In genomic region chrX:144040793-144041192, GRCh38 we compare ENCODE assay signal across 35 cellular contexts.
"Had no signal": no experiment of that assay in that cellular context is flagged by ENCODE, and none has a peak within 500 bp of the region (broad histone marks: within the 10 kb centered on the region; RNA-seq: fewer than 3 reads in every experiment).

No MANE protein-coding gene starts in this region.

- H3K27ac Mint-ChIP-seq: activated CD4-positive, alpha-beta memory T cell treated with anti-CD3 and anti-CD28 coated beads for 36 hours; activated CD4-positive, alpha-beta T cell treated with anti-CD3 and anti-CD28 coated beads for 36 hours; activated CD4-positive, alpha-beta T cell treated with anti-CD3 and anti-CD28 coated beads, Interleukin-2, amount 10 ng/mL, durations not matched to agents 24 days and 14 days; activated CD8-positive, alpha-beta memory T cell treated with anti-CD3 and anti-CD28 coated beads, Interleukin-2, amount 10 ng/mL, durations not matched to agents 7 days and 5 days; activated CD8-positive, alpha-beta T cell treated with anti-CD3 and anti-CD28 coated beads, Interleukin-2, amount 10 ng/mL, durations not matched to agents 7 days and 5 days; activated naive CD4-positive, alpha-beta T cell treated with anti-CD3 and anti-CD28 coated beads for 36 hours; activated naive CD4-positive, alpha-beta T cell treated with anti-CD3 and anti-CD28 coated beads, Interleukin-2, amount 50 U/mL, for 24 hours; activated naive CD8-positive, alpha-beta T cell treated with anti-CD3 and anti-CD28 coated beads for 36 hours; activated naive CD8-positive, alpha-beta T cell treated with anti-CD3 and anti-CD28 coated beads, Interleukin-2, amount 50 U/mL, for 24 hours; activated T-helper 1 cell treated with anti-CD3 and anti-CD28 coated beads, Interleukin-12 subunit alpha, Interleukin-12 subunit beta, Interleukin-2, Interleukin-4 antibody, amounts not matched to agents 30 ng/mL and 10 ng/mL and 1 ng/mL, durations not matched to agents 14 hours and 24 hours and 36 hours; activated T-helper 2 cell treated with anti-CD3 and anti-CD28 coated beads, Interferon-gamma antibody, Interleukin-2, Interleukin-4, amounts not matched to agents 10 μg/mL and 5 μg/mL and 100 μg/mL, durations not matched to agents 14 hours and 24 hours and 36 hours; brain; T-helper 17 cell; T-helper 2 cell treated with Interferon-gamma antibody and Interleukin-4, amounts not matched to agents 5 μg/mL and 100 μg/mL, for 36 hours had no signal

- H3K4me1 Mint-ChIP-seq: activated CD4-positive, alpha-beta T cell treated with anti-CD3 and anti-CD28 coated beads for 36 hours; activated CD4-positive, alpha-beta T cell treated with anti-CD3 and anti-CD28 coated beads, Interleukin-2, amount 10 ng/mL, durations not matched to agents 24 days and 14 days; activated CD8-positive, alpha-beta memory T cell treated with anti-CD3 and anti-CD28 coated beads, Interleukin-2, amount 10 ng/mL, durations not matched to agents 7 days and 5 days; activated naive CD4-positive, alpha-beta T cell treated with anti-CD3 and anti-CD28 coated beads, Interleukin-2, amount 50 U/mL, for 24 hours; activated naive CD8-positive, alpha-beta T cell treated with anti-CD3 and anti-CD28 coated beads for 36 hours; activated naive CD8-positive, alpha-beta T cell treated with anti-CD3 and anti-CD28 coated beads, Interleukin-2, amount 50 U/mL, for 24 hours; brain; T-helper 17 cell had no signal

- DNase-seq: activated CD4-positive, alpha-beta memory T cell treated with anti-CD3 and anti-CD28 coated beads for 36 hours; activated CD4-positive, alpha-beta T cell treated with anti-CD3 and anti-CD28 coated beads for 36 hours; activated CD4-positive, alpha-beta T cell treated with anti-CD3 and anti-CD28 coated beads, Interleukin-2, amount 10 ng/mL, durations not matched to agents 24 days and 14 days; activated CD4-positive, CD25-positive, alpha-beta regulatory T cell; activated CD4-positive, CD25-positive, alpha-beta regulatory T cell treated with anti-CD3 and anti-CD28 coated beads, Interleukin-2, amount 50 U/mL, for 72 hours; activated CD8-positive, alpha-beta memory T cell treated with anti-CD3 and anti-CD28 coated beads, Interleukin-2, amount 10 ng/mL, durations not matched to agents 7 days and 5 days; activated CD8-positive, alpha-beta memory T cell treated with anti-CD3 and anti-CD28 coated beads, Interleukin-2, amount 50 U/mL, for 4 hours; activated CD8-positive, alpha-beta T cell treated with anti-CD3 and anti-CD28 coated beads, Interleukin-2, amount 10 ng/mL, durations not matched to agents 7 days and 5 days; activated effector memory CD4-positive, alpha-beta T cell treated with anti-CD3 and anti-CD28 coated beads, Interleukin-2, amount 50 U/mL, for 16 hours; activated naive CD4-positive, alpha-beta T cell treated with anti-CD3 and anti-CD28 coated beads for 36 hours; activated naive CD8-positive, alpha-beta T cell treated with anti-CD3 and anti-CD28 coated beads for 36 hours; activated naive CD8-positive, alpha-beta T cell treated with anti-CD3 and anti-CD28 coated beads, Interleukin-2, amount 50 U/mL, for 24 hours; activated T-cell treated with anti-CD3 and anti-CD28 coated beads, Interleukin-2, amount 50 U/mL, for 1 hour; activated T-cell treated with anti-CD3 and anti-CD28 coated beads, Interleukin-2, amount 50 U/mL, for 48 hours; adrenal gland; amygdala; aorta; central memory CD4-positive, alpha-beta T cell; cerebellar nuclear complex; colonic mucosa; effector CD8-positive, alpha-beta T cell; esophagus squamous epithelium; foreskin melanocyte; T-helper 1 cell; T-helper 17 cell had no signal

- H3K4me3 Mint-ChIP-seq: activated CD4-positive, alpha-beta memory T cell treated with anti-CD3 and anti-CD28 coated beads for 36 hours; activated CD4-positive, alpha-beta T cell treated with anti-CD3 and anti-CD28 coated beads for 36 hours; activated CD4-positive, alpha-beta T cell treated with anti-CD3 and anti-CD28 coated beads, Interleukin-2, amount 10 ng/mL, durations not matched to agents 24 days and 14 days; activated CD8-positive, alpha-beta memory T cell treated with anti-CD3 and anti-CD28 coated beads, Interleukin-2, amount 10 ng/mL, durations not matched to agents 7 days and 5 days; activated CD8-positive, alpha-beta T cell treated with anti-CD3 and anti-CD28 coated beads, Interleukin-2, amount 10 ng/mL, durations not matched to agents 7 days and 5 days; activated naive CD4-positive, alpha-beta T cell treated with anti-CD3 and anti-CD28 coated beads for 36 hours; activated naive CD4-positive, alpha-beta T cell treated with anti-CD3 and anti-CD28 coated beads, Interleukin-2, amount 50 U/mL, for 24 hours; activated naive CD8-positive, alpha-beta T cell treated with anti-CD3 and anti-CD28 coated beads for 36 hours; activated naive CD8-positive, alpha-beta T cell treated with anti-CD3 and anti-CD28 coated beads, Interleukin-2, amount 50 U/mL, for 24 hours; activated T-helper 1 cell treated with anti-CD3 and anti-CD28 coated beads, Interleukin-12 subunit alpha, Interleukin-12 subunit beta, Interleukin-2, Interleukin-4 antibody, amounts not matched to agents 30 ng/mL and 10 ng/mL and 1 ng/mL, durations not matched to agents 14 hours and 24 hours and 36 hours; brain; T-helper 17 cell; T-helper 2 cell treated with Interferon-gamma antibody and Interleukin-4, amounts not matched to agents 5 μg/mL and 100 μg/mL, for 36 hours had no signal

- FAIRE-seq: endometrium had no signal

- H3K27ac ChIP-seq: adrenal gland, breast epithelium, cardiac muscle cell, colonic mucosa, epithelial cell of prostate, esophagus squamous epithelium, gastroesophageal sphincter had no signal

- H3K4me1 ChIP-seq: adrenal gland, breast epithelium, colonic mucosa, esophagus squamous epithelium, gastroesophageal sphincter had no signal

- H3K9me3 ChIP-seq: adrenal gland, breast epithelium, colonic mucosa, esophagus squamous epithelium, gastroesophageal sphincter had no signal

- H3K9me3 Mint-ChIP-seq: activated CD4-positive, alpha-beta T cell treated with anti-CD3 and anti-CD28 coated beads, Interleukin-2, amount 10 ng/mL, durations not matched to agents 24 days and 14 days; activated naive CD4-positive, alpha-beta T cell treated with anti-CD3 and anti-CD28 coated beads for 36 hours; activated naive CD4-positive, alpha-beta T cell treated with anti-CD3 and anti-CD28 coated beads, Interleukin-2, amount 50 U/mL, for 24 hours; activated T-helper 1 cell treated with anti-CD3 and anti-CD28 coated beads, Interleukin-12 subunit alpha, Interleukin-12 subunit beta, Interleukin-2, Interleukin-4 antibody, amounts not matched to agents 30 ng/mL and 10 ng/mL and 1 ng/mL, durations not matched to agents 14 hours and 24 hours and 36 hours had no signal

- H3K36me3 ChIP-seq: adrenal gland, breast epithelium, cardiac muscle cell, colonic mucosa, esophagus squamous epithelium, gastroesophageal sphincter had no signal

- H3K27me3 Mint-ChIP-seq: activated CD4-positive, alpha-beta memory T cell treated with anti-CD3 and anti-CD28 coated beads for 36 hours; activated CD4-positive, alpha-beta T cell treated with anti-CD3 and anti-CD28 coated beads for 36 hours; activated CD4-positive, alpha-beta T cell treated with anti-CD3 and anti-CD28 coated beads, Interleukin-2, amount 10 ng/mL, durations not matched to agents 24 days and 14 days; activated CD8-positive, alpha-beta memory T cell treated with anti-CD3 and anti-CD28 coated beads, Interleukin-2, amount 10 ng/mL, durations not matched to agents 7 days and 5 days; activated naive CD4-positive, alpha-beta T cell treated with anti-CD3 and anti-CD28 coated beads, Interleukin-2, amount 50 U/mL, for 24 hours; activated naive CD8-positive, alpha-beta T cell treated with anti-CD3 and anti-CD28 coated beads for 36 hours; activated naive CD8-positive, alpha-beta T cell treated with anti-CD3 and anti-CD28 coated beads, Interleukin-2, amount 50 U/mL, for 24 hours; T-helper 17 cell had no signal

- ATAC-seq: activated CD4-positive, alpha-beta T cell treated with anti-CD3 and anti-CD28 coated beads for 36 hours; activated CD8-positive, alpha-beta memory T cell treated with anti-CD3 and anti-CD28 coated beads, Interleukin-2, amount 10 ng/mL, durations not matched to agents 7 days and 5 days; activated CD8-positive, alpha-beta T cell treated with anti-CD3 and anti-CD28 coated beads, Interleukin-2, amount 10 ng/mL, durations not matched to agents 7 days and 5 days; activated naive CD8-positive, alpha-beta T cell treated with anti-CD3 and anti-CD28 coated beads, Interleukin-2, amount 50 U/mL, for 24 hours; gastroesophageal sphincter; T-helper 17 cell had no signal

- H3K36me3 Mint-ChIP-seq: activated CD4-positive, alpha-beta memory T cell treated with anti-CD3 and anti-CD28 coated beads for 36 hours; activated CD8-positive, alpha-beta memory T cell treated with anti-CD3 and anti-CD28 coated beads, Interleukin-2, amount 10 ng/mL, durations not matched to agents 7 days and 5 days; activated naive CD4-positive, alpha-beta T cell treated with anti-CD3 and anti-CD28 coated beads, Interleukin-2, amount 50 U/mL, for 24 hours; activated naive CD8-positive, alpha-beta T cell treated with anti-CD3 and anti-CD28 coated beads for 36 hours; brain had no signal

- H3K4me3 ChIP-seq: adrenal gland, breast epithelium, cardiac muscle cell, colonic mucosa, esophagus squamous epithelium, gastroesophageal sphincter had no signal

- H3K27me3 ChIP-seq: adrenal gland, breast epithelium, cardiac muscle cell, colonic mucosa, esophagus squamous epithelium, gastroesophageal sphincter had no signal
